ENCODE assay signal across 1 cellular context in genomic region chr22:39315389-39315788, GRCh38.
A peak's percentile ranks its signal among the peaks of the same experiment; 100 is the strongest.
TF ChIP-seq lines count a peak whose summit lies in the region.

No MANE protein-coding gene starts in this region.

TF ChIP-seq in K562, 482 proteins besides CTCF, POLR2A, EP300 and RAD21 (continued from another document and continues in another):
- TF ChIP-seq NELFE (IDR thresholded peaks at IDR 0.05; ENCODE audit: insufficient read depth, insufficient read length) (no peak), PHB (CRISPR knock-in tag; IDR thresholded peaks at IDR 0.05) (no peak), GTF2F1 (IDR thresholded peaks at IDR 0.05; ENCODE audit: low read depth, low read length) (no peak), KLF13 (tag; IDR thresholded peaks at IDR 0.05; ENCODE audit: borderline replicate concordance, low read depth) (no peak), ZNF77 (CRISPR knock-in tag; IDR thresholded peaks at IDR 0.05) (no peak), MAFG (tag; conservative IDR thresholded peaks at IDR 0.05) (no peak), ARID1B (IDR thresholded peaks at IDR 0.05) (no peak), CHD2 (IDR thresholded peaks at IDR 0.05; ENCODE audit: low read depth, low read length) (no peak), AFF4 (CRISPR knock-in tag; IDR thresholded peaks at IDR 0.05) (peak; percentile 44; the same call in 1 of the 2 replicates), ZNF398 (CRISPR knock-in tag; IDR thresholded peaks at IDR 0.05) (no peak), BRD4 (IDR thresholded peaks at IDR 0.05) (no peak), RREB1 (CRISPR knock-in tag; IDR thresholded peaks at IDR 0.05) (no peak), POLR3A (IDR thresholded peaks at IDR 0.05; ENCODE audit: borderline replicate concordance, extremely low read depth, insufficient read depth, insufficient read length) (no peak), E2F3 (CRISPR knock-in tag; IDR thresholded peaks at IDR 0.05) (no peak), HOMEZ (CRISPR knock-in tag; IDR thresholded peaks at IDR 0.05) (no peak), BRD9 (IDR thresholded peaks at IDR 0.05; ENCODE audit: low read depth, partially characterized antibody) (no peak), ATF4 (CRISPR knock-in tag; IDR thresholded peaks at IDR 0.05) (no peak), KLF1 (tag; IDR thresholded peaks at IDR 0.05) (no peak), ZNF444 (CRISPR knock-in tag; IDR thresholded peaks at IDR 0.05) (no peak), NR0B1 (IDR thresholded peaks at IDR 0.05; ENCODE audit: partially characterized antibody) (no peak), NR2F6 (CRISPR knock-in tag; IDR thresholded peaks at IDR 0.05) (no peak), CHD7 (IDR thresholded peaks at IDR 0.05; ENCODE audit: low read depth, low read length) (no peak), MCM3 (IDR thresholded peaks at IDR 0.05) (no peak), FOSL1 (tag; conservative IDR thresholded peaks at IDR 0.05) (no peak), DMBX1 (CRISPR knock-in tag; IDR thresholded peaks at IDR 0.05; ENCODE audit: borderline replicate concordance) (no peak), RFX1 (IDR thresholded peaks at IDR 0.05) (no peak), FOXP1 (CRISPR knock-in tag; IDR thresholded peaks at IDR 0.05) (no peak)
